In genomic region chr11:109914809-109915653, GRCh38 we compare ENCODE assay signal across 1 cellular context.
A peak's percentile ranks its signal among the peaks of the same experiment; 100 is the strongest.
TF ChIP-seq lines count a peak whose summit lies in the region.

No MANE protein-coding gene starts in this region.

TF ChIP-seq in K562, 482 proteins besides CTCF, POLR2A, EP300 and RAD21 (continued from another document):
- TF ChIP-seq MAZ (CRISPR knock-in tag; conservative IDR thresholded peaks at IDR 0.05 in 1 of 2, IDR thresholded peaks at IDR 0.05 in 1 of 2) (no peak), ATF3 (IDR thresholded peaks at IDR 0.05) (peak; percentile 89), ATF3 (CRISPR knock-in tag; conservative IDR thresholded peaks at IDR 0.05) (no peak), SIN3B (IDR thresholded peaks at IDR 0.05; ENCODE audit: low read depth) (no peak), THAP12 (CRISPR knock-in tag; IDR thresholded peaks at IDR 0.05) (no peak), ZNF274 (IDR thresholded peaks at IDR 0.05; ENCODE audit: borderline replicate concordance, low read depth, low read length) (no peak), FOSL1 (tag; conservative IDR thresholded peaks at IDR 0.05) (peak; percentile 91), SAFB (IDR thresholded peaks at IDR 0.05; ENCODE audit: borderline replicate concordance, low read depth, low read length) (no peak), ZNF282 (CRISPR knock-in tag; IDR thresholded peaks at IDR 0.05) (no peak), ZNF431 (CRISPR knock-in tag; IDR thresholded peaks at IDR 0.05) (no peak), SIRT6 (IDR thresholded peaks at IDR 0.05; ENCODE audit: low read depth, low read length) (no peak), ZFP91 (CRISPR knock-in tag; IDR thresholded peaks at IDR 0.05) (no peak), MEF2D (tag; conservative IDR thresholded peaks at IDR 0.05; ENCODE audit: low read depth) (peak; percentile 74), HBP1 (CRISPR knock-in tag; IDR thresholded peaks at IDR 0.05) (no peak), SRF (CRISPR knock-in tag; IDR thresholded peaks at IDR 0.05) (no peak), YY1 (IDR thresholded peaks at IDR 0.05; ENCODE audit: borderline replicate concordance in 1 of 3, control insufficient read depth in 1 of 3, extremely low read depth in 1 of 3, insufficient read depth in 3 of 3, insufficient read length in 1 of 3, insufficient replicate concordance in 2 of 3, low read depth in 1 of 3, low read length in 2 of 3) (no peak), ARID1B (IDR thresholded peaks at IDR 0.05) (peak; percentile 45; the same call in 1 of the 2 replicates), CHCHD3 (CRISPR knock-in tag; IDR thresholded peaks at IDR 0.05) (no peak), ZNF398 (CRISPR knock-in tag; IDR thresholded peaks at IDR 0.05) (no peak), DIDO1 (tag; IDR thresholded peaks at IDR 0.05; ENCODE audit: low read depth) (no peak), CBFA2T3 (IDR thresholded peaks at IDR 0.05) (0 out of 2 replicates have a peak, but pooled peaks have one; percentile 9), ZNF324 (CRISPR knock-in tag; IDR thresholded peaks at IDR 0.05) (no peak), JUN (IDR thresholded peaks at IDR 0.05; ENCODE audit: borderline replicate concordance, low read depth, low read length) (peak; percentile 55), JUN (CRISPR knock-in tag; IDR thresholded peaks at IDR 0.05; ENCODE audit: borderline replicate concordance) (no peak), NEUROD1 (IDR thresholded peaks at IDR 0.05; ENCODE audit: borderline replicate concordance, low read depth, low read length, partially characterized antibody) (no peak), CEBPG (CRISPR knock-in tag; IDR thresholded peaks at IDR 0.05) (0 out of 2 replicates have a peak, but pooled peaks have one; percentile 28), CEBPG (tag; conservative IDR thresholded peaks at IDR 0.05 in 1 of 2, IDR thresholded peaks at IDR 0.05 in 1 of 2) (peak; percentile 67 to 83), HOXB6 (CRISPR knock-in tag; IDR thresholded peaks at IDR 0.05; ENCODE audit: borderline replicate concordance) (no peak), EWSR1 (IDR thresholded peaks at IDR 0.05; ENCODE audit: borderline replicate concordance, low read depth, partially characterized antibody) (no peak), CBFB (CRISPR knock-in tag; IDR thresholded peaks at IDR 0.05) (no peak), TCF7 (IDR thresholded peaks at IDR 0.05; ENCODE audit: borderline replicate concordance) (no peak), PML (IDR thresholded peaks at IDR 0.05; ENCODE audit: low read length) (no peak), SNIP1 (IDR thresholded peaks at IDR 0.05; ENCODE audit: low read depth) (no peak), ATF7 (IDR thresholded peaks at IDR 0.05) (no peak), RBM15 (IDR thresholded peaks at IDR 0.05; ENCODE audit: insufficient read depth, low read length) (no peak), MEF2A (IDR thresholded peaks at IDR 0.05; ENCODE audit: control insufficient read depth, low read depth, low read length) (peak; percentile 95), ZNF695 (CRISPR knock-in tag; IDR thresholded peaks at IDR 0.05) (no peak), NFE2 (IDR thresholded peaks at IDR 0.05; ENCODE audit: low read depth) (peak; percentile 80), MAFG (tag; conservative IDR thresholded peaks at IDR 0.05) (peak; percentile 49), MXD1 (CRISPR knock-in tag; IDR thresholded peaks at IDR 0.05; ENCODE audit: borderline replicate concordance, poor library complexity, severe bottlenecking) (no peak), HMBOX1 (IDR thresholded peaks at IDR 0.05) (no peak), ZNF134 (CRISPR knock-in tag; conservative IDR thresholded peaks at IDR 0.05) (no peak), ETV6 (IDR thresholded peaks at IDR 0.05; ENCODE audit: borderline replicate concordance in 1 of 2, low read depth in 2 of 2, low read length in 1 of 2) (no peak), ETV6 (CRISPR knock-in tag; IDR thresholded peaks at IDR 0.05; ENCODE audit: borderline replicate concordance) (no peak), ZNF12 (CRISPR knock-in tag; IDR thresholded peaks at IDR 0.05) (no peak), BRF2 (IDR thresholded peaks at IDR 0.05; ENCODE audit: borderline replicate concordance, insufficient read depth, insufficient read length) (no peak), HMGN3 (IDR thresholded peaks at IDR 0.05; ENCODE audit: borderline replicate concordance, extremely low read depth, insufficient read length, low read depth, low read length) (no peak), C11orf30 (IDR thresholded peaks at IDR 0.05; ENCODE audit: low read depth) (peak; percentile 43; the same call in 1 of the 2 replicates), CEBPB (tag; IDR thresholded peaks at IDR 0.05) (peak; percentile 76), TRIM24 (IDR thresholded peaks at IDR 0.05) (peak; percentile 35 to 65; a peak in 2 of 4 replicates)
